In the genomic region with DNA sequence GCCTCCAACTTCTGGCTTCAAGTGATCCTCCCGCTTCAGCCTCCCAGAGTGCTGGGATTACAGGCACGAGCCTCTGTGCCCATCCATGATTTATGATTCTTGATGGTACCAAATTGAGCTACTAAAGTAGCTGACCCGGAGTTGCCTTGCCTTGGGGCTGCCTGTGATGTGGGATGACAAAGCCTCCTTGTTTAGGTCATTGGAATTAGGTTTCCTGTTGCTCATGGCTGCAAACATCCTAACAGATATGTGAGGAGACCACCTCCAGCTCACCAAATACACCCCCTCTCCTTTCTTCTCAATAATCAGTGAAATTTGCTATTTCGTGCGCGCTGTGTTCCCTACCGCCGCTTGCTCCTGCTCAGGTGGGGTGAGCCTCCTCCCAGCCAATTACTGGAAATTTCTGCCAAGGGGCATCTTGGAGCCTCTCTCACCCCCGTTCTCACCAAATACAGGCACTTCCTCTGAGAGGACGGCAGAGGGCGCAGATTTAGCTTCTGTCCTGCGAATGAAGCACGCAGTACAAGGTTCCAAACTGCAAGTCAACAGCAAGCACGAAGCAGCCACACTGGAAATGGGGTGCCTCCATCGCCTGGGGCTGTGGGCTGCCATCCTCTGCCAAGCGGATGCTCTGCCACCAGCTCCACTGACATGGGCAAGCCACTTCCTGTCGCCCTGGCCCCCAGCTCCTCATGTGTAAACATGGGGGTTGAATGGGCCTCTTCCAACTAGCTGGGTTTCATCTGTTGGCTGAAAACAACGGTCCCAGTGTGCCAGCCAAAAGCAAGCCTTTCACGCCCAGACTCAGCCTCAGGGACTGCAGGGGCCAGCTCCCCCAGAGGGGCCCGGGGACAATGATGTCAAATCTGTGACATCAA, we compare ENCODE assay signal across 1 cellular context.
TF ChIP-seq lines count a peak whose summit lies in the region.

No MANE protein-coding gene starts in this region.

TF ChIP-seq in GM12878, 131 proteins besides CTCF, POLR2A, EP300 and RAD21 (continued from another document):
- TF ChIP-seq, protein P1, sequence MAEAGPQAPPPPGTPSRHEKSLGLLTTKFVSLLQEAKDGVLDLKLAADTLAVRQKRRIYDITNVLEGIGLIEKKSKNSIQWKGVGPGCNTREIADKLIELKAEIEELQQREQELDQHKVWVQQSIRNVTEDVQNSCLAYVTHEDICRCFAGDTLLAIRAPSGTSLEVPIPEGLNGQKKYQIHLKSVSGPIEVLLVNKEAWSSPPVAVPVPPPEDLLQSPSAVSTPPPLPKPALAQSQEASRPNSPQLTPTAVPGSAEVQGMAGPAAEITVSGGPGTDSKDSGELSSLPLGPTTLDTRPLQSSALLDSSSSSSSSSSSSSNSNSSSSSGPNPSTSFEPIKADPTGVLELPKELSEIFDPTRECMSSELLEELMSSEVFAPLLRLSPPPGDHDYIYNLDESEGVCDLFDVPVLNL (IDR thresholded peaks at IDR 0.05; ENCODE audit: low read depth, low read length): peak; percentile 44; the same call in 1 of the 2 replicates
- TF ChIP-seq RELA (IDR thresholded peaks at IDR 0.05; ENCODE audit: borderline replicate concordance, partially characterized antibody): peak; percentile 36
- TF ChIP-seq KDM1A (IDR thresholded peaks at IDR 0.05; ENCODE audit: borderline replicate concordance): no peak
